In the genomic region with DNA sequence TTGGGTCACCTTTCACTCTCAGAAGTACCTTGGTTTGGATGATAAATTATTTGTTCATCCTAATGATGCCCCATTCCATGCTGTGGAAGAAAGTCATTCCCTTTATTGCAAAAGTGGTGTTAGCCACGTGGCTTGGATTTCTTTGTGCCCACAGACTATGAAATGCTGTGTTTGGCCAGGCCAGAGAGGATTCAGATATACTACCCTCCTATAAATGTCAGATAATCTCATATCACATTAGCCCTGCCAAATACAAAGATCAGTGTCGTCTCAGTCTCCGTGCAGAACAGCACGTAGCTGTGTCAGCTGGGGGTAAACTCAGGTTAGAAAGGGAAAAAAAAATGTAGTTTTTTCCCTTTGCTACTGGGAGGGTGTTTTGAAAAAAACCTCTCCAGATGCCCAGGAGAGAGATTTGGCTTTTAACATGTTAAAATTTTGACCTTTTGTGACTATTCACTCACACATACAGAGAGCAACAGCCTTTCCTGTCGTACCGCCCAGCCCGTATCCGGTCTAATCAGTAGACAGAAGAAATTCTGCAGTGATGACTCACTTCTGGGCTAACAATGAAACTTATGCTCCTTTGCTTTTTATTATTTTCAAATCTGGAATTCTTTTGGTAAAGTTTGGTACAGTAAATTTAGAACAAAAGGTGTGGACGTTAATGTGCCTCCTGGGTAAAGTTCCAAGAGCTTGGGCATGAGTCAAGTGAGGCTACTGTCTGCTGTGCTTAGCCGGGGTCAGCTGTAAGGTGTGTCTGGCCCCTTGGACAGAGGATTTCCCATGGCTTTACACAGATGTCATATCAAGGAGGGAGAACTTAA, we compare ENCODE assay signal across 8 cellular contexts. TPM values are rescaled to one million over a fixed set of nuclear protein-coding genes. Genes with fewer than 3 reads are reported as not detected.
DNase-seq lines count a peak whose midpoint lies in the region; ATAC-seq and TF ChIP-seq lines count a peak whose summit lies in the region.

No MANE protein-coding gene starts in this region.

- H3K4me1 Mint-ChIP-seq in CD4-positive, alpha-beta T cell (ENCODE audit: low read depth): no peaks in the 10 kb centered on the region
- H3K4me1 Mint-ChIP-seq in nephron: peaks cover 14% of the 10 kb centered on the region

- H3K36me3 ChIP-seq in HEK293 (ENCODE audit: control insufficient read depth in 2 of 2, insufficient read depth in 1 of 2, low read length in 2 of 2) (no peaks in the 10 kb centered on the region), H7 (replicated peaks; ENCODE audit: control insufficient read depth, insufficient read depth, low read length) (no peaks in the 10 kb centered on the region)

- CTCF ChIA-PET in CD4-positive, alpha-beta T cell (lab: Charles Lee): no interaction called here
- CTCF ChIA-PET in HEK293 (lab: Yijun Ruan, JAX): interaction anchor here (0.9 to 1.1 kb wide), 3 partner anchors 21 to 660 kb away, joined by 3 read pairs; no protein-coding TSS in a partner anchor

- POLR2A ChIA-PET in CD4-positive, alpha-beta T cell (lab: Charles Lee): no interaction called here
- POLR2A ChIA-PET in HEK293 (lab: Yijun Ruan, JAX): no interaction called here

- no peak for TF ChIP-seq POLR2A in erythroblast (IDR thresholded peaks at IDR 0.05; ENCODE audit: low read length)

- in situ Hi-C loops in KBM-7 (cut with MboI; ENCODE audit: low pct_unique_long_range_greater_than_20kb, low sequenced_read_pairs): no loop called here

- H3K4me3 Mint-ChIP-seq in CD4-positive, alpha-beta T cell: peak overlapping the region; percentile 4
- H3K4me3 Mint-ChIP-seq in nephron: peak overlapping the region in 1 of 3 experiments; percentile 7

- H3K4me3 ChIP-seq in HEK293 (ENCODE audit: low read depth, low read length) (no peak overlapping the region; the same call in 1 of the 2 replicates), H7 (ENCODE audit: insufficient read depth, low read depth, low read length) (no peak overlapping the region)

- no peak for TF ChIP-seq CTCF in CD4-positive, alpha-beta T cell (IDR thresholded peaks at IDR 0.05)
- TF ChIP-seq CTCF in HEK293 (tag by site-specific recombination; IDR thresholded peaks at IDR 0.05): no peak
- TF ChIP-seq CTCF in nephron (IDR thresholded peaks at IDR 0.05; ENCODE audit: unreplicated experiment in 3 of 3): no peak

- no peaks in the 10 kb centered on the region for H3K27me3 ChIP-seq in CD4-positive, alpha-beta T cell (ENCODE audit: control insufficient read depth, insufficient read depth, low read length)
- H3K27me3 ChIP-seq in H7 (ENCODE audit: control insufficient read depth, insufficient read depth, low read length): no peaks in the 10 kb centered on the region

- H3K27ac ChIP-seq in CD4-positive, alpha-beta T cell (ENCODE audit: low read depth, low read length): no peak overlapping the region
- no peak overlapping the region for H3K27ac ChIP-seq in HEK293 (ENCODE audit: extremely low read depth, low read depth, low read length)

- H3K27me3 Mint-ChIP-seq in CD4-positive, alpha-beta T cell: peaks cover 46% of the 10 kb centered on the region
- no peaks in the 10 kb centered on the region for H3K27me3 Mint-ChIP-seq in nephron (ENCODE audit: low read depth)

- DNase-seq in CD4-positive, alpha-beta T cell: peak in 1 of 10 experiments; percentile 1
- DNase-seq in RKO (ENCODE audit: low spot score) (peak; percentile 83), erythroblast (lab: John Stamatoyannopoulos, UW) (peak; percentile 7 to 25), H7 (no peak), KBM-7 (no peak)

- H3K9me3 Mint-ChIP-seq in CD4-positive, alpha-beta T cell: no peaks in the 10 kb centered on the region
- H3K9me3 Mint-ChIP-seq in nephron: no peaks in the 10 kb centered on the region

- ATAC-seq in CD4-positive, alpha-beta T cell (ENCODE audit: poor library complexity): peak; percentile 55
- no peak for ATAC-seq in GM18873 (IDR thresholded peaks at IDR 0.05; ENCODE audit: low FRiP score, unreplicated experiment)

- H3K4me1 ChIP-seq in HEK293 (ENCODE audit: control insufficient read depth, insufficient read depth, low read length): peaks cover 4% of the 10 kb centered on the region; the same call in 1 of the 2 replicates

- H3K36me3 Mint-ChIP-seq in CD4-positive, alpha-beta T cell (ENCODE audit: low read depth): no peaks in the 10 kb centered on the region
- no peaks in the 10 kb centered on the region for H3K36me3 Mint-ChIP-seq in nephron (ENCODE audit: low read depth)

- intact Hi-C loops in CD4-positive, alpha-beta T cell (cut with DNase I, micrococcal nuclease): no loop called here

- H3K27ac Mint-ChIP-seq in CD4-positive, alpha-beta T cell: no peak overlapping the region
- peak overlapping the region in 2 of 3 experiments; percentile 50 to 79 for H3K27ac Mint-ChIP-seq in nephron

- no peaks in the 10 kb centered on the region for H3K9me3 ChIP-seq in CD4-positive, alpha-beta T cell (ENCODE audit: control insufficient read depth, low read length)
- H3K9me3 ChIP-seq in HEK293 (ENCODE audit: control insufficient read depth, insufficient read depth, low read depth, low read length): no peaks in the 10 kb centered on the region

TF ChIP-seq in HEK293, 187 proteins besides CTCF, POLR2A, EP300 and RAD21 (continues in another document):
- TF ChIP-seq, protein P1, sequence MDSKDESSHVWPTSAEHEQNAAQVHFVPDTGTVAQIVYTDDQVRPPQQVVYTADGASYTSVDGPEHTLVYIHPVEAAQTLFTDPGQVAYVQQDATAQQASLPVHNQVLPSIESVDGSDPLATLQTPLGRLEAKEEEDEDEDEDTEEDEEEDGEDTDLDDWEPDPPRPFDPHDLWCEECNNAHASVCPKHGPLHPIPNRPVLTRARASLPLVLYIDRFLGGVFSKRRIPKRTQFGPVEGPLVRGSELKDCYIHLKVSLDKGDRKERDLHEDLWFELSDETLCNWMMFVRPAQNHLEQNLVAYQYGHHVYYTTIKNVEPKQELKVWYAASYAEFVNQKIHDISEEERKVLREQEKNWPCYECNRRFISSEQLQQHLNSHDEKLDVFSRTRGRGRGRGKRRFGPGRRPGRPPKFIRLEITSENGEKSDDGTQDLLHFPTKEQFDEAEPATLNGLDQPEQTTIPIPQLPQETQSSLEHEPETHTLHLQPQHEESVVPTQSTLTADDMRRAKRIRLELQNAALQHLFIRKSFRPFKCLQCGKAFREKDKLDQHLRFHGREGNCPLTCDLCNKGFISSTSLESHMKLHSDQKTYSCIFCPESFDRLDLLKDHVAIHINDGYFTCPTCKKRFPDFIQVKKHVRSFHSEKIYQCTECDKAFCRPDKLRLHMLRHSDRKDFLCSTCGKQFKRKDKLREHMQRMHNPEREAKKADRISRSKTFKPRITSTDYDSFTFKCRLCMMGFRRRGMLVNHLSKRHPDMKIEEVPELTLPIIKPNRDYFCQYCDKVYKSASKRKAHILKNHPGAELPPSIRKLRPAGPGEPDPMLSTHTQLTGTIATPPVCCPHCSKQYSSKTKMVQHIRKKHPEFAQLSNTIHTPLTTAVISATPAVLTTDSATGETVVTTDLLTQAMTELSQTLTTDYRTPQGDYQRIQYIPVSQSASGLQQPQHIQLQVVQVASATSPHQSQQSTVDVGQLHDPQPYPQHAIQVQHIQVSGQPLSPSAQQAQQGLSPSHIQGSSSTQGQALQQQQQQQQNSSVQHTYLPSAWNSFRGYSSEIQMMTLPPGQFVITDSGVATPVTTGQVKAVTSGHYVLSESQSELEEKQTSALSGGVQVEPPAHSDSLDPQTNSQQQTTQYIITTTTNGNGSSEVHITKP (tag by site-specific recombination; IDR thresholded peaks at IDR 0.05): peak; percentile 47
- TF ChIP-seq ZFP69B (tag by site-specific recombination; IDR thresholded peaks at IDR 0.05): no peak
- no peak for TF ChIP-seq MZF1 (tag by site-specific recombination; IDR thresholded peaks at IDR 0.05; ENCODE audit: borderline replicate concordance)
- TF ChIP-seq ZNF777 (tag by site-specific recombination; IDR thresholded peaks at IDR 0.05; ENCODE audit: borderline replicate concordance): no peak
- TF ChIP-seq YY1 (tag by site-specific recombination; IDR thresholded peaks at IDR 0.05): no peak
- no peak for TF ChIP-seq OSR2 (tag by site-specific recombination; IDR thresholded peaks at IDR 0.05)
- no peak for TF ChIP-seq PRDM1 (tag by site-specific recombination; IDR thresholded peaks at IDR 0.05)
- no peak for TF ChIP-seq BCL6B (tag by site-specific recombination; IDR thresholded peaks at IDR 0.05)
- TF ChIP-seq ZNF223 (tag by site-specific recombination; IDR thresholded peaks at IDR 0.05): no peak
- no peak for TF ChIP-seq SCRT1 (tag by site-specific recombination; IDR thresholded peaks at IDR 0.05; ENCODE audit: borderline replicate concordance)
- peak; percentile 68; the same call in 1 of the 2 replicates for TF ChIP-seq GLIS1 (tag by site-specific recombination; IDR thresholded peaks at IDR 0.05)
- no peak for TF ChIP-seq ZNF24 (tag by site-specific recombination; IDR thresholded peaks at IDR 0.05)
- no peak for TF ChIP-seq ZNF561 (tag by site-specific recombination; IDR thresholded peaks at IDR 0.05; ENCODE audit: borderline replicate concordance)
- no peak for TF ChIP-seq HOXD13 (CRISPR knock-in tag; IDR thresholded peaks at IDR 0.05; ENCODE audit: borderline replicate concordance)
- no peak for TF ChIP-seq ZNF529 (tag by site-specific recombination; IDR thresholded peaks at IDR 0.05; ENCODE audit: insufficient replicate concordance)
- no peak for TF ChIP-seq SP2 (tag by site-specific recombination; IDR thresholded peaks at IDR 0.05)
- no peak for TF ChIP-seq ZNF221 (tag by site-specific recombination; IDR thresholded peaks at IDR 0.05; ENCODE audit: borderline replicate concordance)
- no peak for TF ChIP-seq ZNF146 (tag by site-specific recombination; IDR thresholded peaks at IDR 0.05)
- no peak for TF ChIP-seq ZNF747 (tag by site-specific recombination; IDR thresholded peaks at IDR 0.05)
- 0 out of 2 replicates have a peak, but pooled peaks have one; percentile 37 for TF ChIP-seq ZNF629 (tag by site-specific recombination; IDR thresholded peaks at IDR 0.05)
- no peak for TF ChIP-seq OVOL3 (tag by site-specific recombination; IDR thresholded peaks at IDR 0.05)

RNA-seq across cellular contexts. Expression of gene PTPRB, which starts 8.5 kb away (rescaled TPM):
- not detected for total RNA-seq in CD4-positive, alpha-beta T cell
- 0.62 and 1.0 TPM in 2 replicates for total RNA-seq in H7 (2014; rRNA removed; shearing (Covaris generic))

Comparison
In these comparisons a context has a peak if more than half of its experiments do, and no peak if none do; other contexts are left out.
1. DNase-seq: peak in RKO (single experiment) and erythroblast (2 of 2); none in H7 (single experiment) and KBM-7 (single experiment).